In the genomic region with DNA sequence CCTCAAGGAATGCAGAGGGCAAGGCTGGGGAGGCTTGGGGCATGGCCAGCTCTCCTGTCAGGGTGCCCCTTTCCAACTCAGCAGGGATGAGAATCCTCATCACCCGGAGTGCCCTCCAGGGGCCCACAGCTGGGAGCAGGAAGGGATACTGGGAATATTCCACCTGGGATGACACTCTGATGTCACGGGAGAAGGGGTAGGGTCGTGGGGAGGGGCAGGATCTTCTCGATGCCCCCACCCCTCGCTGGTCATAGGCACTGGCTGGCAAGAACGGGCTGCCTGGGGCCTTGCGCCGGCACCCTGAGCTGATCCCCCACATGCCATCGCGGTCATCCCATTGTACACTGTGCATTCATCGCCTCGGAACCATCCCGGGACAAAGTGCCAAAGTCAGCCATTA, we compare ENCODE assay signal across 11 cellular contexts.
"Had no signal": no experiment of that assay in that cellular context is flagged by ENCODE, and none has a peak within 500 bp of the region (broad histone marks: within the 10 kb centered on the region; RNA-seq: fewer than 3 reads in every experiment).

No MANE protein-coding gene starts in this region.

- ATAC-seq: left colon had no signal

- H3K9me3 ChIP-seq: mucosa of descending colon, ovary, thyroid gland, uterus had no signal

- H3K36me3 ChIP-seq: ovary, thyroid gland, uterus had no signal

- H3K4me3 ChIP-seq: coronary artery, mucosa of descending colon, ovary, thyroid gland, uterus had no signal

- H3K4me1 ChIP-seq: foreskin keratinocyte, thyroid gland, uterus had no signal

- H3K27ac ChIP-seq: foreskin keratinocyte, ovary, thyroid gland, uterus had no signal

- DNase-seq: effector CD4-positive, alpha-beta T cell; stimulated activated CD4-positive, alpha-beta T cell treated with anti-CD3 and anti-CD28 coated beads, Interleukin-12 subunit alpha, Interleukin-12 subunit beta, amount 100 ng/mL, for 4 hours; stimulated activated CD4-positive, alpha-beta T cell treated with anti-CD3 and anti-CD28 coated beads, Interleukin-2, amount 100 ng/mL, for 48 hours; stimulated activated naive CD4-positive, alpha-beta T cell treated with Interleukin-2 at 50 U/mL for 16 hours had no signal

- H3K27me3 ChIP-seq: foreskin keratinocyte, ovary, thyroid gland, uterus had no signal
